19 cellular contexts compared by ENCODE assay signal in genomic region chr2:58414506-58414905, GRCh38.
DNase-seq lines count a peak whose midpoint lies in the region; ATAC-seq, FAIRE-seq and TF ChIP-seq lines count a peak whose summit lies in the region.
"Had no signal": no experiment of that assay in that cellular context is flagged by ENCODE, and none has a peak within 500 bp of the region (broad histone marks: within the 10 kb centered on the region; RNA-seq: fewer than 3 reads in every experiment).

No MANE protein-coding gene starts in this region.

- no peak overlapping the region for H3K9ac ChIP-seq in neural cell (ENCODE audit: low read length)
- H3K9ac ChIP-seq: BLaER1 treated with 17β-estradiol and CSF1 and Interleukin-3, amounts not matched to agents 10 nM and 100 nM had no signal

- CTCF ChIA-PET in A549 (lab: Yijun Ruan, JAX) = interaction anchor here (1.1 to 1.3 kb wide), 2 partner anchors 10 to 33 kb away, joined by 3 read pairs; no protein-coding TSS in a partner anchor
- CTCF ChIA-PET in HEK293T (lab: Yijun Ruan, JAX) = no interaction called here

- no peak for DNase-seq in A549 (ENCODE audit: low read depth in 1 of 2, low spot score in 1 of 2)
- no peak for DNase-seq in HEK293T (ENCODE audit: extremely low spot score)
- DNase-seq in superior temporal gyrus (ENCODE audit: extremely low spot score) = no peak
- DNase-seq in H4 (ENCODE audit: low spot score) = no peak
- DNase-seq: 8988T; AML-193; Caco-2; Calu3; CD4-positive, alpha-beta T cell; CD8-positive, alpha-beta T cell; DMS79 treated with DMSO at 0.1 percent for 48 hours; GF-D8 had no signal

- 18% methylated on average over 2 of the region's 2 CpGs for WGBS in A549 (ENCODE audit: missing lambda C conversion rate)

- no peaks in the 10 kb centered on the region for H3K4me1 ChIP-seq in A549
- H3K4me1 ChIP-seq: BLaER1 treated with 17β-estradiol and CSF1 and Interleukin-3, amounts not matched to agents 10 nM and 100 nM; Caco-2 had no signal

- POLR2A ChIA-PET in A549 (lab: Yijun Ruan, JAX) (no interaction called here), HEK293T (lab: Yijun Ruan, JAX) (no interaction called here)

- H3K27me3 ChIP-seq in neural cell (ENCODE audit: insufficient read depth, low read depth, low read length) = no peaks in the 10 kb centered on the region
- H3K27me3 ChIP-seq: BLaER1 treated with 17β-estradiol and CSF1 and Interleukin-3, amounts not matched to agents 10 nM and 100 nM had no signal

- H3K27ac ChIP-seq in A549 = no peak overlapping the region
- H3K27ac ChIP-seq in neural cell (ENCODE audit: low read length) = no peak overlapping the region
- H3K27ac ChIP-seq: BLaER1 treated with 17β-estradiol and CSF1 and Interleukin-3, amounts not matched to agents 10 nM and 100 nM; C4-2B had no signal

- H3K36me3 ChIP-seq in neural cell (ENCODE audit: insufficient read depth, low read length) = no peaks in the 10 kb centered on the region
- H3K36me3 ChIP-seq: BLaER1 treated with 17β-estradiol and CSF1 and Interleukin-3, amounts not matched to agents 10 nM and 100 nM had no signal

- peak; percentile 43 for FAIRE-seq in A549 (lab: Jason Lieb, UNC)
- FAIRE-seq: A204.1, D721Med, GM12891, GM19239 had no signal

- TF ChIP-seq POLR2A in A549 (IDR thresholded peaks at IDR 0.05; ENCODE audit: low read length) = no peak

- H3K9me2 ChIP-seq in neural cell (ENCODE audit: insufficient read depth, low read length) = no peaks in the 10 kb centered on the region

- TF ChIP-seq RAD21 in A549 (conservative IDR thresholded peaks at IDR 0.05 in 1 of 2, IDR thresholded peaks at IDR 0.05 in 1 of 2) (no peak), neural cell (conservative IDR thresholded peaks at IDR 0.05) (no peak)

- TF ChIP-seq EP300 in A549 (IDR thresholded peaks at IDR 0.05) (no peak), neural cell (conservative IDR thresholded peaks at IDR 0.05; ENCODE audit: poor library complexity, severe bottlenecking) (peak; percentile 29)

- no peaks in the 10 kb centered on the region for H4K20me1 ChIP-seq in neural cell (ENCODE audit: insufficient read depth)
- H4K20me1 ChIP-seq: BLaER1 treated with 17β-estradiol and CSF1 and Interleukin-3, amounts not matched to agents 10 nM and 100 nM had no signal

- H3K4me3 ChIP-seq in A549 (no peak overlapping the region), neural cell (ENCODE audit: low read length) (no peak overlapping the region)
- H3K4me3 ChIP-seq: BLaER1 treated with 17β-estradiol and CSF1 and Interleukin-3, amounts not matched to agents 10 nM and 100 nM had no signal

- H3F3A ChIP-seq in neural cell (ENCODE audit: insufficient read depth, low read length, poor library complexity, severe bottlenecking) = no peaks in the 10 kb centered on the region

- no peaks in the 10 kb centered on the region for H3K79me2 ChIP-seq in neural cell (replicated peaks; ENCODE audit: insufficient read depth, low read length)

- H3K9me3 ChIP-seq in A549 (no peaks in the 10 kb centered on the region), neural cell (ENCODE audit: low read length) (no peaks in the 10 kb centered on the region)
- H3K9me3 ChIP-seq: BLaER1 treated with 17β-estradiol and CSF1 and Interleukin-3, amounts not matched to agents 10 nM and 100 nM; Caco-2 had no signal

- no peak for TF ChIP-seq CTCF in A549 (IDR thresholded peaks at IDR 0.05)
- no peak for TF ChIP-seq CTCF in neural cell (IDR thresholded peaks at IDR 0.05; ENCODE audit: poor library complexity, severe bottlenecking)

- H3K4me2 ChIP-seq in A549 = no peak overlapping the region
- no peak overlapping the region for H3K4me2 ChIP-seq in neural cell (ENCODE audit: low read length)
- H3K4me2 ChIP-seq: BLaER1 treated with 17β-estradiol and CSF1 and Interleukin-3, amounts not matched to agents 10 nM and 100 nM had no signal

- no peak overlapping the region for H2AFZ ChIP-seq in neural cell (ENCODE audit: low read depth, low read length)

- no peak for ATAC-seq in A549
- ATAC-seq: CD8-positive, alpha-beta T cell had no signal

TF ChIP-seq in A549, 52 proteins besides CTCF, POLR2A, EP300 and RAD21 (continues in another document):
- TF ChIP-seq RNF2 (IDR thresholded peaks at IDR 0.05; ENCODE audit: borderline replicate concordance, low read depth) = no peak
- no peak for TF ChIP-seq RFX5 (IDR thresholded peaks at IDR 0.05)
- no peak for TF ChIP-seq MAX (IDR thresholded peaks at IDR 0.05)
- no peak for TF ChIP-seq GATA3 (IDR thresholded peaks at IDR 0.05; ENCODE audit: borderline replicate concordance)
- no peak for TF ChIP-seq HOXB13 (CRISPR knock-in tag; IDR thresholded peaks at IDR 0.05; ENCODE audit: low read depth)
- TF ChIP-seq ZFP36 (IDR thresholded peaks at IDR 0.05; ENCODE audit: borderline replicate concordance, partially characterized antibody) = no peak
- no peak for TF ChIP-seq KDM5A (IDR thresholded peaks at IDR 0.05)
- no peak for TF ChIP-seq MAFK (IDR thresholded peaks at IDR 0.05; ENCODE audit: partially characterized antibody)
- no peak for TF ChIP-seq PBX3 (IDR thresholded peaks at IDR 0.05)

TF ChIP-seq in HEK293T, 16 proteins besides CTCF, POLR2A, EP300 and RAD21:
- TF ChIP-seq FOXA1 (IDR thresholded peaks at IDR 0.05) (no peak), BHLHE40 (IDR thresholded peaks at IDR 0.05; ENCODE audit: borderline replicate concordance) (no peak), LEF1 (IDR thresholded peaks at IDR 0.05; ENCODE audit: borderline replicate concordance) (no peak), PKNOX1 (IDR thresholded peaks at IDR 0.05) (peak; percentile 77), ELF4 (IDR thresholded peaks at IDR 0.05) (no peak)

TF ChIP-seq in neural cell, 6 proteins besides CTCF, POLR2A, EP300 and RAD21:
- TF ChIP-seq REST (IDR thresholded peaks at IDR 0.05; ENCODE audit: borderline replicate concordance) (no peak), SMC3 (conservative IDR thresholded peaks at IDR 0.05; ENCODE audit: poor library complexity) (no peak)
